22 cellular contexts compared by ENCODE assay signal in genomic region chr21:38470762-38471161, GRCh38. TPM values are rescaled to one million over a fixed set of nuclear protein-coding genes. Genes with fewer than 3 reads are reported as not detected.
DNase-seq lines count a peak whose midpoint lies in the region; ATAC-seq, FAIRE-seq and TF ChIP-seq lines count a peak whose summit lies in the region.
"Had no signal": no experiment of that assay in that cellular context is flagged by ENCODE, and none has a peak within 500 bp of the region (broad histone marks: within the 10 kb centered on the region; RNA-seq: fewer than 3 reads in every experiment).

No MANE protein-coding gene starts in this region.

- TF ChIP-seq RAD21 in HepG2 (CRISPR knock-in tag; IDR thresholded peaks at IDR 0.05), result no peak

- FAIRE-seq in HepG2 (lab: Jason Lieb, UNC), result no peak
- FAIRE-seq: kidney, TTC549 had no signal

- BruUV-seq in HepG2 (replicated peaks; lab: Mats Ljungman, UMichigan), result no TSS peak

- no peak overlapping the region for H2AFZ ChIP-seq in HepG2 (ENCODE audit: low read length)

- H3K4me1 ChIP-seq in BLaER1, result peaks cover 79% of the 10 kb centered on the region
- H3K4me1 ChIP-seq in ascending aorta, result peaks cover 0 to 8% of the 10 kb centered on the region in 2 donors
- peaks cover 10% of the 10 kb centered on the region for H3K4me1 ChIP-seq in foreskin keratinocyte
- no peaks in the 10 kb centered on the region for H3K4me1 ChIP-seq in mucosa of descending colon (ENCODE audit: low read depth)
- peaks cover 32% of the 10 kb centered on the region for H3K4me1 ChIP-seq in HepG2 (ENCODE audit: insufficient read depth, low read length)

- CTCF ChIA-PET in HepG2 (lab: Yijun Ruan, JAX; ENCODE audit: low intra/inter-chr PET ratio, low total read pairs), result no interaction called here

- POLR2A ChIA-PET in HepG2 (lab: Yijun Ruan, JAX), result no interaction called here

- TF ChIP-seq CTCF in ascending aorta (IDR thresholded peaks at IDR 0.05), result no peak
- no peak for TF ChIP-seq CTCF in foreskin keratinocyte (conservative IDR thresholded peaks at IDR 0.05)
- TF ChIP-seq CTCF in mucosa of descending colon (IDR thresholded peaks at IDR 0.05), result no peak
- TF ChIP-seq CTCF in HepG2 (CRISPR knock-in tag; IDR thresholded peaks at IDR 0.05), result no peak

- H3K36me3 ChIP-seq in BLaER1, result peaks cover 54% of the 10 kb centered on the region
- peaks cover 0 to 3% of the 10 kb centered on the region in 2 donors for H3K36me3 ChIP-seq in ascending aorta
- H3K36me3 ChIP-seq in mucosa of descending colon (ENCODE audit: low read depth), result no peaks in the 10 kb centered on the region
- no peaks in the 10 kb centered on the region for H3K36me3 ChIP-seq in HepG2 (replicated peaks in 1 of 2; ENCODE audit: control insufficient read depth in 1 of 2, insufficient read depth in 2 of 2, low read length in 2 of 2)
- H3K36me3 ChIP-seq: suprapubic skin had no signal

- H3K27ac ChIP-seq in BLaER1, result peak overlapping the region; percentile 96; the same call in 1 of the 2 replicates
- peak overlapping the region; percentile 7 to 16 for H3K27ac ChIP-seq in ascending aorta
- peak overlapping the region; percentile 73 for H3K27ac ChIP-seq in foreskin keratinocyte
- no peak overlapping the region for H3K27ac ChIP-seq in HepG2 (ENCODE audit: extremely low read length, insufficient read depth, low read length)
- H3K27ac ChIP-seq: suprapubic skin had no signal

- no peak for TF ChIP-seq POLR2A in HepG2 (IDR thresholded peaks at IDR 0.05; ENCODE audit: insufficient read depth in 1 of 2, low read depth in 2 of 2, low read length in 2 of 2)

- 48% methylated on average over 3 of the region's 3 CpGs for WGBS in HepG2 (ENCODE audit: low lambda C conversion rate)

- peak; percentile 86 for DNase-seq in M059J (ENCODE audit: low read depth)
- no peak for DNase-seq in ascending aorta (ENCODE audit: low spot score in 2 of 2)
- peak in 1 of 2 donors; percentile 28 for DNase-seq in foreskin keratinocyte
- DNase-seq in germinal center (ENCODE audit: low spot score), result no peak
- no peak for DNase-seq in mucosa of descending colon
- DNase-seq in HepG2 (ENCODE audit: low spot score), result no peak
- DNase-seq: activated effector memory CD4-positive, alpha-beta T cell treated with anti-CD3 and anti-CD28 coated beads, Interleukin-2, amount 50 U/mL, for 16 hours; DMS79 treated with DMSO at 0.1 percent for 48 hours; effector memory CD4-positive, alpha-beta T cell; glutamatergic neuron; Kasumi-1; kidney; NCI-H2081; NCI-H774; SHP77 treated with DMSO at 0.1 percent for 48 hours had no signal

- H3K4me2 ChIP-seq in BLaER1 (peak overlapping the region; percentile 92), HepG2 (ENCODE audit: low read depth, low read length) (no peak overlapping the region)

- intact Hi-C loops in ascending aorta (cut with DNase I) (no loop called here), mucosa of descending colon (cut with DNase I, micrococcal nuclease) (no loop called here), HepG2 (cut with micrococcal nuclease; ENCODE audit: unreplicated experiment) (no loop called here)

- peaks cover 42% of the 10 kb centered on the region for H4K20me1 ChIP-seq in BLaER1
- no peaks in the 10 kb centered on the region for H4K20me1 ChIP-seq in HepG2 (ENCODE audit: insufficient read depth, low read length)

- TF ChIP-seq EP300 in HepG2 (IDR thresholded peaks at IDR 0.05; ENCODE audit: low read depth in 2 of 2, low read length in 2 of 2) (no peak), HepG2 (CRISPR knock-in tag; IDR thresholded peaks at IDR 0.05; ENCODE audit: borderline replicate concordance) (no peak)

- H3K9ac ChIP-seq in BLaER1 (peak overlapping the region; percentile 72; the same call in 1 of the 2 replicates), HepG2 (ENCODE audit: insufficient read depth, low read depth, low read length) (no peak overlapping the region)

- H3K9me3 ChIP-seq in BLaER1 (peaks cover 14% of the 10 kb centered on the region), ascending aorta (no peaks in the 10 kb centered on the region), mucosa of descending colon (no peaks in the 10 kb centered on the region), HepG2 (ENCODE audit: low read length) (peaks cover 7% of the 10 kb centered on the region; the same call in 1 of the 2 replicates)
- H3K9me3 ChIP-seq: suprapubic skin had no signal

- H3K27me3 ChIP-seq in BLaER1 (no peaks in the 10 kb centered on the region), ascending aorta (no peaks in the 10 kb centered on the region), foreskin keratinocyte (no peaks in the 10 kb centered on the region), HepG2 (ENCODE audit: control insufficient read depth in 1 of 2, insufficient read depth in 2 of 2, low read length in 2 of 2) (no peaks in the 10 kb centered on the region)

- H3K4me3 ChIP-seq in BLaER1 (no peak overlapping the region), ascending aorta (no peak overlapping the region), mucosa of descending colon (no peak overlapping the region), HepG2 (replicated peaks in 1 of 3; ENCODE audit: insufficient read depth in 1 of 3, low read depth in 2 of 3, low read length in 3 of 3) (no peak overlapping the region)
- H3K4me3 ChIP-seq: suprapubic skin had no signal

- no peaks in the 10 kb centered on the region for H3K79me2 ChIP-seq in HepG2 (ENCODE audit: insufficient read depth, low read length)

- ATAC-seq in foreskin keratinocyte, result no peak
- ATAC-seq in mucosa of descending colon, result no peak
- ATAC-seq in HG03097 (IDR thresholded peaks at IDR 0.05; ENCODE audit: low FRiP score, unreplicated experiment), result no peak
- ATAC-seq in HepG2, result no peak
- ATAC-seq: HCT116 had no signal

- in situ Hi-C loops in HepG2 (cut with HindIII; ENCODE audit: extremely low pct_ligation_motif_present, low pct_unique_long_range_greater_than_20kb), result no loop called here

TF ChIP-seq in HepG2, 621 proteins besides CTCF, POLR2A, EP300 and RAD21:
- TF ChIP-seq SOX13 (IDR thresholded peaks at IDR 0.05), result no peak
- no peak for TF ChIP-seq SOX13 (CRISPR knock-in tag; conservative IDR thresholded peaks at IDR 0.05 in 1 of 2, IDR thresholded peaks at IDR 0.05 in 1 of 2)
- no peak for TF ChIP-seq HES4 (CRISPR knock-in tag; IDR thresholded peaks at IDR 0.05; ENCODE audit: borderline replicate concordance)
- no peak for TF ChIP-seq HMG20B (CRISPR knock-in tag; conservative IDR thresholded peaks at IDR 0.05)
- TF ChIP-seq ISL2 (CRISPR knock-in tag; IDR thresholded peaks at IDR 0.05), result no peak
- no peak for TF ChIP-seq CHCHD3 (CRISPR knock-in tag; IDR thresholded peaks at IDR 0.05)
- no peak for TF ChIP-seq ZNF383 (CRISPR knock-in tag; IDR thresholded peaks at IDR 0.05; ENCODE audit: borderline replicate concordance)
- TF ChIP-seq LBX2 (CRISPR knock-in tag; IDR thresholded peaks at IDR 0.05; ENCODE audit: borderline replicate concordance), result no peak
- no peak for TF ChIP-seq ZNF629 (CRISPR knock-in tag; conservative IDR thresholded peaks at IDR 0.05)
- no peak for TF ChIP-seq ZNF232 (CRISPR knock-in tag; IDR thresholded peaks at IDR 0.05; ENCODE audit: borderline replicate concordance)

RNA-seq across cellular contexts. Expression of gene ERG, which starts 27.5 kb away (rescaled TPM):
- 0.10 TPM in 1 of 2 replicates, not detected in the other for total RNA-seq in M059J (2014; rRNA removed; shearing (Covaris generic))
- total RNA-seq in ascending aorta (28.5 TPM), foreskin keratinocyte (0.24 and 0.49 TPM in 2 replicates), mucosa of descending colon (1 to 10 TPM; 4.0 to 8.4 (median 4.3) TPM), HepG2 (2016; rRNA removed; fragmentation: Illumina TruSeq; extraction: Trizol) (not detected in 2 replicates)
- polyA plus RNA-seq in foreskin keratinocyte (0.03 and 0.12 TPM in 2 replicates), HepG2 (2011; rRNA removed) (not detected in 2 replicates)
- not detected in 2 replicates for total RNA-seq in HepG2 (2016; cell fraction: cytosol; rRNA removed; fragmentation: Illumina TruSeq; extraction: Trizol; ENCODE audit: low read depth)
- total RNA-seq in HepG2 (2016; cell fraction: insoluble cytoplasmic fraction; rRNA removed; fragmentation: Illumina TruSeq; extraction: Trizol), result not detected in 2 replicates
- total RNA-seq in HepG2 (2016; cell fraction: membrane; rRNA removed; fragmentation: Illumina TruSeq; extraction: Trizol), result not detected in 2 replicates
- not detected in 2 replicates for total RNA-seq in HepG2 (2016; cell fraction: nucleus; rRNA removed; fragmentation: Illumina TruSeq; extraction: Trizol)
- not detected in 2 replicates for polyA plus RNA-seq in HepG2 (2011; cell fraction: cytosol; rRNA removed)
- polyA plus RNA-seq in HepG2 (2011; cell fraction: nucleus; rRNA removed), result not detected in 2 replicates
- not detected in 2 replicates for polyA plus RNA-seq in HepG2 (2012)
- polyA plus RNA-seq in HepG2 (2016; cell fraction: cytosol; fragmentation: Illumina TruSeq; extraction: Trizol; ENCODE audit: low read depth), result not detected in 2 replicates
- polyA plus RNA-seq in HepG2 (2016; cell fraction: insoluble cytoplasmic fraction; fragmentation: Illumina TruSeq; extraction: Trizol; ENCODE audit: low read depth), result not detected in 2 replicates
- polyA plus RNA-seq in HepG2 (2016; cell fraction: membrane; fragmentation: Illumina TruSeq; extraction: Trizol; ENCODE audit: low read depth), result not detected in 2 replicates
- polyA plus RNA-seq in HepG2 (2016; cell fraction: nucleus; fragmentation: Illumina TruSeq; extraction: Trizol; ENCODE audit: insufficient read depth, low read depth), result not detected in 2 replicates
- polyA minus RNA-seq in HepG2 (2011; rRNA and poly(A)+ RNA removed; ENCODE audit: low replicate concordance), result not detected in 2 replicates
- not detected in 2 replicates for polyA minus RNA-seq in HepG2 (2011; cell fraction: cytosol; rRNA and poly(A)+ RNA removed)
- polyA minus RNA-seq in HepG2 (2011; cell fraction: nucleus; rRNA and poly(A)+ RNA removed), result not detected in 2 replicates
- total RNA-seq: progenitor cell of endocrine pancreas had no signal
- polyA plus RNA-seq: BJ had no signal
